In genomic region chr20:44979090-44979621, GRCh38 we compare ENCODE assay signal across 8 cellular contexts. TPM values are rescaled to one million over a fixed set of nuclear protein-coding genes. Genes with fewer than 3 reads are reported as not detected.
DNase-seq lines count a peak whose midpoint lies in the region; ATAC-seq and TF ChIP-seq lines count a peak whose summit lies in the region.

No MANE protein-coding gene starts in this region.

- H3K56ac ChIP-seq in mesendoderm (ENCODE audit: low read length): no peak overlapping the region

- no peaks in the 10 kb centered on the region for H3K27me3 ChIP-seq in BLaER1
- H3K27me3 ChIP-seq in esophagus muscularis mucosa: no peaks in the 10 kb centered on the region
- no peaks in the 10 kb centered on the region for H3K27me3 ChIP-seq in mesendoderm (ENCODE audit: insufficient read depth, low read length, poor library complexity)

- H3K27ac Mint-ChIP-seq in activated B cell treated with CpG ODN at 0.5 μM for 24 hours: peak overlapping the region; percentile 97

- H3K4ac ChIP-seq in mesendoderm (ENCODE audit: low read depth, low read length): no peak overlapping the region

- WGBS in esophagus muscularis mucosa: 50% methylated on average over 2 of the region's 2 CpGs
- WGBS in mesendoderm (ENCODE audit: extremely low coverage, insufficient coverage, low lambda C conversion rate): no CpG with 5 or more reads among the region's 2 CpGs

- H2AK5ac ChIP-seq in mesendoderm (ENCODE audit: low read length): no peak overlapping the region

- no peak for TF ChIP-seq POLR2A in esophagus muscularis mucosa (IDR thresholded peaks at IDR 0.05; ENCODE audit: low read depth)

- H3K18ac ChIP-seq in mesendoderm (ENCODE audit: low read length): no peak overlapping the region

- H4K20me1 ChIP-seq in BLaER1: no peaks in the 10 kb centered on the region

- H4K5ac ChIP-seq in mesendoderm (ENCODE audit: low read length): no peak overlapping the region

- H3K4me2 ChIP-seq in BLaER1 (peak overlapping the region; percentile 80), mesendoderm (ENCODE audit: low read length) (no peak overlapping the region)

- TF ChIP-seq CTCF in activated B cell treated with CpG ODN at 0.5 μM for 24 hours (IDR thresholded peaks at IDR 0.05) (no peak), esophagus muscularis mucosa (IDR thresholded peaks at IDR 0.05) (no peak)

- H3K4me3 Mint-ChIP-seq in activated B cell treated with CpG ODN at 0.5 μM for 24 hours: peak overlapping the region; percentile 59

- H3K36me3 Mint-ChIP-seq in activated B cell treated with CpG ODN at 0.5 μM for 24 hours (ENCODE audit: low read depth): peaks cover 89% of the 10 kb centered on the region

- H3K9me3 Mint-ChIP-seq in activated B cell treated with CpG ODN at 0.5 μM for 24 hours: no peaks in the 10 kb centered on the region

- H2BK120ac ChIP-seq in mesendoderm (ENCODE audit: low read depth, low read length): no peak overlapping the region

- no peak overlapping the region for H4K8ac ChIP-seq in mesendoderm (ENCODE audit: low read depth, low read length)

- H3K79me1 ChIP-seq in mesendoderm (ENCODE audit: low read length): no peaks in the 10 kb centered on the region

- TF ChIP-seq EP300 in esophagus muscularis mucosa (IDR thresholded peaks at IDR 0.05): no peak

- CTCF ChIA-PET in activated B cell treated with CpG ODN at 0.5 μM for 24 hours (lab: Charles Lee): interaction anchor here (0.8 to 2.9 kb wide), 3 partner anchors 13 to 32 kb away, joined by 3 to 20 read pairs (median 6); partner anchors contain the start of genes STK4 and TOMM34

- POLR2A ChIA-PET in activated B cell treated with CpG ODN at 0.5 μM for 24 hours (lab: Charles Lee): interaction anchor here (0.6 to 9.3 kb wide), 9 partner anchors 8 to 860 kb away, joined by 3 to 153 read pairs (median 3); partner anchors contain the start of genes STK4, TOMM34 and YWHAB

- intact Hi-C loops in activated B cell treated with CpG ODN at 0.5 μM for 24 hours (cut with micrococcal nuclease) (loop anchor here (1.0 kb wide), 4 partner anchors 9 to 19 kb away; partner anchors contain the start of genes STK4 and TOMM34), esophagus muscularis mucosa (cut with DNase I) (no loop called here)

- H3K9me3 ChIP-seq in BLaER1 (no peaks in the 10 kb centered on the region), esophagus muscularis mucosa (no peaks in the 10 kb centered on the region)

- DNase-seq in activated B cell treated with CpG ODN at 0.5 μM for 24 hours (no peak), esophagus muscularis mucosa (ENCODE audit: extremely low spot score) (no peak), dedifferentiated amniotic fluid mesenchymal stem cell (ENCODE audit: extremely low spot score) (no peak), mesendoderm (no peak)
- peak in 2 of 3 experiments; percentile 27 to 28 for DNase-seq in stimulated activated CD4-positive, alpha-beta T cell treated with anti-CD3 and anti-CD28 coated beads, TNF-alpha, amount 100 ng/mL, for 24 hours (ENCODE audit: low read depth in 3 of 3)

- no peaks in the 10 kb centered on the region for H3K27me3 Mint-ChIP-seq in activated B cell treated with CpG ODN at 0.5 μM for 24 hours

- H3K23ac ChIP-seq in mesendoderm (ENCODE audit: low read length): no peak overlapping the region

- H3K36me3 ChIP-seq in BLaER1 (peaks cover 66% of the 10 kb centered on the region), esophagus muscularis mucosa (peaks cover 11 to 84% (median 50%) of the 10 kb centered on the region in 4 donors), mesendoderm (ENCODE audit: control insufficient read depth, insufficient read depth, low read length) (peaks cover 2% of the 10 kb centered on the region)

- H3K4me1 Mint-ChIP-seq in activated B cell treated with CpG ODN at 0.5 μM for 24 hours: peaks cover 79% of the 10 kb centered on the region

- H3K4me3 ChIP-seq in BLaER1: peak overlapping the region; percentile 1; the same call in 1 of the 2 replicates
- H3K4me3 ChIP-seq in esophagus muscularis mucosa: no peak overlapping the region
- H3K4me3 ChIP-seq in mesendoderm (ENCODE audit: low read length): no peak overlapping the region

- H3K4me1 ChIP-seq in BLaER1 (peaks cover 39% of the 10 kb centered on the region), esophagus muscularis mucosa (peaks cover 0 to 9% (median 2%) of the 10 kb centered on the region in 4 donors), mesendoderm (ENCODE audit: control insufficient read depth, low read depth, low read length) (no peaks in the 10 kb centered on the region)

- peak; percentile 76 for ATAC-seq in GM19455 (IDR thresholded peaks at IDR 0.05; ENCODE audit: unreplicated experiment)
- peak; percentile 87 for ATAC-seq in HG03521 (IDR thresholded peaks at IDR 0.05; ENCODE audit: unreplicated experiment)
- ATAC-seq in activated B cell treated with CpG ODN at 0.5 μM for 24 hours (ENCODE audit: low read depth): peak; percentile 91

- H3K27ac ChIP-seq in BLaER1 (peak overlapping the region; percentile 77), esophagus muscularis mucosa (replicated peaks in 1 of 4) (peak overlapping the region; percentile 28 to 49 (median 45)), mesendoderm (ENCODE audit: low read depth, low read length) (no peak overlapping the region)

- H2BK15ac ChIP-seq in mesendoderm (replicated peaks; ENCODE audit: low read depth): no peak overlapping the region

- no peaks in the 10 kb centered on the region for H3K79me2 ChIP-seq in mesendoderm (ENCODE audit: control insufficient read depth, insufficient read depth, low read length)

- H3K9ac ChIP-seq in BLaER1: peak overlapping the region; percentile 63
- no peak overlapping the region for H3K9ac ChIP-seq in mesendoderm (ENCODE audit: low read length)

- H2BK5ac ChIP-seq in mesendoderm (ENCODE audit: low read length): no peak overlapping the region

RNA-seq across cellular contexts. Expression of gene STK4, which starts 12.8 kb away (rescaled TPM):
- 219 and 245 TPM in 2 replicates for total RNA-seq in activated B cell treated with CpG ODN at 0.5 μM for 24 hours
- 10 to 100 TPM; 26.0 to 31.6 (median 27.7) TPM for total RNA-seq in esophagus muscularis mucosa
- 12.9 TPM for polyA plus RNA-seq in mesendoderm (2013, experiment 1 of 2)
- polyA plus RNA-seq in mesendoderm (2013, experiment 2 of 2): 13.3 TPM

RNA-seq across cellular contexts. Expression of gene TOMM34, which starts 19.0 kb away (rescaled TPM):
- total RNA-seq in activated B cell treated with CpG ODN at 0.5 μM for 24 hours (18.2 and 22.7 TPM in 2 replicates), esophagus muscularis mucosa (10 to 100 TPM in 3 of 4 donors, 1 to 10 TPM in 1; 5.8 to 14.8 (median 13.9) TPM)
- polyA plus RNA-seq in mesendoderm (2013, experiment 1 of 2): 27.5 TPM
- polyA plus RNA-seq in mesendoderm (2013, experiment 2 of 2): 28.2 TPM

Comparison
In these comparisons a context has a peak if more than half of its experiments do, and no peak if none do; other contexts are left out.
1. DNase-seq: peak in stimulated activated CD4-positive, alpha-beta T cell treated with anti-CD3 and anti-CD28 coated beads, TNF-alpha, amount 100 ng/mL, for 24 hours (2 of 3); none in activated B cell treated with CpG ODN at 0.5 μM for 24 hours (single experiment), esophagus muscularis mucosa (single experiment), dedifferentiated amniotic fluid mesenchymal stem cell (single experiment) and mesendoderm (single experiment).
2. Peak in every context shown above with its lines, with median percentiles within 50 percentile points of each other: ATAC-seq.